Comparison of ENCODE assay signal across 28 cellular contexts in genomic region chr21:41991659-41992058, GRCh38.
"Had no signal": no experiment of that assay in that cellular context is flagged by ENCODE, and none has a peak within 500 bp of the region (broad histone marks: within the 10 kb centered on the region; RNA-seq: fewer than 3 reads in every experiment).

No MANE protein-coding gene starts in this region.

- H3K36me3 ChIP-seq: uterus had no signal

- H3K27ac ChIP-seq: stomach, suprapubic skin, testis, thoracic aorta, thyroid gland, tibial artery, tibial nerve, transverse colon, upper lobe of left lung, upper lobe of right lung, uterus, vagina had no signal

- H3K9me3 Mint-ChIP-seq: stimulated activated effector memory CD8-positive, alpha-beta T cell treated with anti-CD3 and anti-CD28 coated beads, Interleukin-12 subunit alpha, Interleukin-12 subunit beta, amount 100 ng/mL, for 72 hours had no signal

- H3K27ac Mint-ChIP-seq: stimulated activated effector memory CD8-positive, alpha-beta T cell treated with anti-CD3 and anti-CD28 coated beads, Interleukin-12 subunit alpha, Interleukin-12 subunit beta, amount 100 ng/mL, for 72 hours; stimulated activated memory B cell treated with anti-CD40 and anti-IgM and Interleukin-4, amounts not matched to agents 10 μg/mL and 1 μg/mL and 100 μg/mL, for 72 hours; stimulated activated naive B cell treated with anti-CD40 and anti-IgM and Interleukin-4, amounts not matched to agents 10 μg/mL and 1 μg/mL and 100 μg/mL, for 72 hours; stimulated activated naive CD8-positive, alpha-beta T cell treated with anti-CD3 and anti-CD28 coated beads, Interleukin-15, Interleukin-2, amounts not matched to agents 100 ng/mL and 50 ng/mL, for 24 hours; type B pancreatic cell had no signal

- H3K27me3 Mint-ChIP-seq: stimulated activated memory B cell treated with anti-CD40 and anti-IgM and Interleukin-4, amounts not matched to agents 10 μg/mL and 1 μg/mL and 100 μg/mL, for 72 hours; stimulated activated naive B cell treated with anti-CD40 and anti-IgM and Interleukin-4, amounts not matched to agents 10 μg/mL and 1 μg/mL and 100 μg/mL, for 72 hours; stimulated activated naive CD8-positive, alpha-beta T cell treated with anti-CD3 and anti-CD28 coated beads, Interleukin-15, amount 100 ng/mL, for 72 hours; stimulated activated naive CD8-positive, alpha-beta T cell treated with anti-CD3 and anti-CD28 coated beads, Interleukin-15, Interleukin-2, amounts not matched to agents 100 ng/mL and 50 ng/mL, for 24 hours; type B pancreatic cell had no signal

- H3K4me3 Mint-ChIP-seq: stimulated activated effector memory CD8-positive, alpha-beta T cell treated with anti-CD3 and anti-CD28 coated beads, Interleukin-12 subunit alpha, Interleukin-12 subunit beta, amount 100 ng/mL, for 72 hours; stimulated activated memory B cell treated with anti-CD40 and anti-IgM and Interleukin-4, amounts not matched to agents 10 μg/mL and 1 μg/mL and 100 μg/mL, for 72 hours; stimulated activated naive B cell treated with anti-CD40 and anti-IgM and Interleukin-4, amounts not matched to agents 10 μg/mL and 1 μg/mL and 100 μg/mL, for 72 hours; stimulated activated naive CD8-positive, alpha-beta T cell treated with anti-CD3 and anti-CD28 coated beads, Interleukin-15, amount 100 ng/mL, for 72 hours; stimulated activated naive CD8-positive, alpha-beta T cell treated with anti-CD3 and anti-CD28 coated beads, Interleukin-15, Interleukin-2, amounts not matched to agents 100 ng/mL and 50 ng/mL, for 24 hours; type B pancreatic cell had no signal

- H3K4me1 Mint-ChIP-seq: stimulated activated effector memory CD8-positive, alpha-beta T cell treated with anti-CD3 and anti-CD28 coated beads, Interleukin-12 subunit alpha, Interleukin-12 subunit beta, amount 100 ng/mL, for 72 hours had no signal

- ATAC-seq: stimulated activated effector memory CD8-positive, alpha-beta T cell treated with anti-CD3 and anti-CD28 coated beads, Interleukin-12 subunit alpha, Interleukin-12 subunit beta, amount 100 ng/mL, for 72 hours; stimulated activated memory B cell treated with anti-CD40 and anti-IgM and Interleukin-4, amounts not matched to agents 10 μg/mL and 1 μg/mL and 100 μg/mL, for 72 hours; stimulated activated naive B cell treated with anti-CD40 and anti-IgM and Interleukin-4, amounts not matched to agents 10 μg/mL and 1 μg/mL and 100 μg/mL, for 72 hours; stimulated activated naive CD8-positive, alpha-beta T cell treated with anti-CD3 and anti-CD28 coated beads, Interleukin-15, amount 100 ng/mL, for 72 hours; stimulated activated naive CD8-positive, alpha-beta T cell treated with anti-CD3 and anti-CD28 coated beads, Interleukin-15, Interleukin-2, amounts not matched to agents 100 U/mL and 50 U/mL, for 24 hours; upper lobe of right lung had no signal

- H3K4me3 ChIP-seq: stomach, suprapubic skin, testis, thoracic aorta, thyroid gland, tibial artery, tibial nerve, transverse colon, upper lobe of left lung, upper lobe of right lung, uterus, vagina had no signal

- H3K9me3 ChIP-seq: testis, thoracic aorta, thyroid gland, tibial artery, transverse colon, upper lobe of left lung, upper lobe of right lung, uterus, vagina had no signal

- H3K27me3 ChIP-seq: stomach, suprapubic skin, testis, thyroid gland, tibial artery, tibial nerve, transverse colon, upper lobe of left lung, upper lobe of right lung, uterus, vagina had no signal

- DNase-seq: stimulated activated CD4-positive, alpha-beta T cell treated with anti-CD3 and anti-CD28 coated beads, Interleukin-2, amount 100 ng/mL, for 48 hours; stimulated activated CD4-positive, alpha-beta T cell treated with anti-CD3 and anti-CD28 coated beads, Interleukin-4, amount 100 ng/mL, for 1 hour; stimulated activated CD4-positive, alpha-beta T cell treated with anti-CD3 and anti-CD28 coated beads, Interleukin-4, amount 100 ng/mL, for 24 hours; stimulated activated CD4-positive, alpha-beta T cell treated with anti-CD3 and anti-CD28 coated beads, Interleukin-4, amount 100 ng/mL, for 4 hours; stimulated activated CD8-positive, alpha-beta memory T cell treated with anti-CD3 and anti-CD28 coated beads, Interleukin-4, amount 100 ng/mL, for 48 hours; stimulated activated naive B cell treated with anti-CD40 and anti-IgM and Interleukin-4, amounts not matched to agents 10 μg/mL and 1 μg/mL and 100 μg/mL, for 72 hours; stimulated activated naive CD4-positive, alpha-beta T cell; stimulated activated naive CD4-positive, alpha-beta T cell treated with Interleukin-2 at 50 U/mL for 16 hours; stimulated activated naive CD8-positive, alpha-beta T cell treated with anti-CD3 and anti-CD28 coated beads, Interleukin-15, amount 100 ng/mL, for 72 hours; stimulated activated naive CD8-positive, alpha-beta T cell treated with anti-CD3 and anti-CD28 coated beads, Interleukin-15, Interleukin-2, amounts not matched to agents 100 U/mL and 50 U/mL, for 24 hours; stomach; substantia nigra; testis; thyroid gland; tibial artery; transverse colon; trophoblast cell; upper lobe of right lung; uterus had no signal

- H3K4me1 ChIP-seq: stomach, suprapubic skin, testis, thyroid gland, tibial nerve, transverse colon, upper lobe of left lung, upper lobe of right lung, uterus had no signal
